7 cellular contexts compared by ENCODE assay signal in the genomic region with DNA sequence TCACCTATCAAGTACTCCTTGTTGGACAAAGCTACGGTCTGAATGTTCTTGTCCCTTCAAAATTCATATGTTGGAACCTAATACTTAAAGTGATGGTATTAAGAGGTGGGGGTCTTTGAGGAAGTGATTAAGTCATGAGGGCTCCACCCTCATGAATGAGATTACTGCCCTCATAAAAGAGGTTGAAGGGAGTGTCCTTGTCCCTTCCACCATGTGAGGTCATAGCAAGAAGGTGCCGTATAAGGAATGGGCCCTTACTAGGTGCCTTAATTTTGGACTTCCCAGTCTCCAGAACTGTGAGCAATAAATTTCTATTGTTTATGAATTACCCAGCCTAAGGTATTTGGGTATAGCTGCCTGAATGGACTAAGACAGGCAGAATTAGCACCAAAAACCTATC.
"Had no signal": no experiment of that assay in that cellular context is flagged by ENCODE, and none has a peak within 500 bp of the region (broad histone marks: within the 10 kb centered on the region; RNA-seq: fewer than 3 reads in every experiment).

No MANE protein-coding gene starts in this region.

- FAIRE-seq: HTR-8/SVneo had no signal

- DNase-seq: GOT3, H7, HFFc6 had no signal

- H2AFZ ChIP-seq: GM23248 had no signal

- H3K9me3 ChIP-seq: HAP-1 had no signal

- H3K36me3 ChIP-seq: HAP-1 had no signal

- H3K27ac ChIP-seq: GM23248 had no signal

- H3K4me1 ChIP-seq: HAP-1 had no signal

- ATAC-seq: HCT116 had no signal

- H3K4me3 ChIP-seq: GM23248, HAP-1 had no signal

- H3K9ac ChIP-seq: GM23248 had no signal
